1 cellular context compared by ENCODE assay signal in genomic region chrX:49142264-49142663, GRCh38.
TF ChIP-seq lines count a peak whose summit lies in the region.

No MANE protein-coding gene starts in this region.

TF ChIP-seq in A549, 52 proteins besides CTCF, POLR2A, EP300 and RAD21:
- peak in 1 of 2 experiments; percentile 24; a peak in 1 of 4 replicates for TF ChIP-seq CEBPB (IDR thresholded peaks at IDR 0.05)
